In the genomic region with DNA sequence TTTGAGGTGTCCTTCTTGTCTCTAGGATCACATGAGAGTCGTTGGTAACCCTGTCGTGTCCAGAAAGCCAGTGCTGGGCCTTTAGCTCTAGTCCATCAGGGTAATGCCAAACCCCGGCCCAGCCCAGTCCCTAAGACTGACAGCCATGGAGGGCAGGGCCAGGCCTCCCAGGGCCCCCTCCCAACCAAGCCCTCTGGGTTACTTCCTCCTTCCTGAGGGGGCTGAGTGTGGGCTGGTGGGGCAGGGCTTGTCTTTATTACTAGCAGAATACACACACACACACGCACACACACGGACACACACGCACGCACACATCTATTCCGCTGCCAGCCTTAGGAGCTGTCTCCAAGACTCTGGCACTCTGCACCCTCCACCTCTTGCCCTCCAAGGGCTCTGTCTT, we compare ENCODE assay signal across 23 cellular contexts. TPM values are rescaled to one million over a fixed set of nuclear protein-coding genes. Genes with fewer than 3 reads are reported as not detected.
DNase-seq lines count a peak whose midpoint lies in the region; ATAC-seq and TF ChIP-seq lines count a peak whose summit lies in the region.
"Had no signal": no experiment of that assay in that cellular context is flagged by ENCODE, and none has a peak within 500 bp of the region (broad histone marks: within the 10 kb centered on the region; RNA-seq: fewer than 3 reads in every experiment).

No MANE protein-coding gene starts in this region.

- H3K9me3 ChIP-seq in Peyer's patch (no peaks in the 10 kb centered on the region), sigmoid colon (no peaks in the 10 kb centered on the region)
- H3K9me3 ChIP-seq: esophagus squamous epithelium, heart left ventricle, SJCRH30, upper lobe of left lung had no signal

- peak overlapping the region in 1 of 4 donors; percentile 30 for H3K27ac ChIP-seq in Peyer's patch
- H3K27ac ChIP-seq in sigmoid colon, result no peak overlapping the region
- H3K27ac ChIP-seq: C4-2B, cardiac muscle cell, esophagus squamous epithelium, heart left ventricle, SJCRH30 had no signal

- intact Hi-C loops in sigmoid colon (cut with DNase I), result loop anchor here (10.0 kb wide), 1 partner anchor 484 kb away; no protein-coding TSS in a partner anchor
- intact Hi-C loops in Right ventricle myocardium superior (cut with DNase I), result no loop called here

- H3K36me3 ChIP-seq in Peyer's patch (no peaks in the 10 kb centered on the region), sigmoid colon (no peaks in the 10 kb centered on the region)
- H3K36me3 ChIP-seq: cardiac muscle cell, esophagus squamous epithelium, heart left ventricle, SJCRH30, upper lobe of left lung had no signal

- ATAC-seq in GM21447 (IDR thresholded peaks at IDR 0.05; ENCODE audit: unreplicated experiment) (no peak), HG03025 (IDR thresholded peaks at IDR 0.05; ENCODE audit: low FRiP score, unreplicated experiment) (no peak), Right ventricle myocardium superior (ENCODE audit: poor library complexity) (no peak)
- ATAC-seq: activated naive CD8-positive, alpha-beta T cell treated with anti-CD3 and anti-CD28 coated beads, Interleukin-2, amount 50 U/mL, for 24 hours; heart left ventricle; stimulated activated naive B cell treated with anti-CD40 and anti-IgM and Interleukin-4, amounts not matched to agents 10 μg/mL and 1 μg/mL and 100 μg/mL, for 72 hours had no signal

- H3K4me1 ChIP-seq in Peyer's patch (peaks cover 0 to 3% (median 0%) of the 10 kb centered on the region in 4 donors), sigmoid colon (peaks cover 0 to 8% (median 0%) of the 10 kb centered on the region in 4 donors)
- H3K4me1 ChIP-seq: SJCRH30 had no signal

- TF ChIP-seq EP300 in sigmoid colon (IDR thresholded peaks at IDR 0.05), result no peak

- TF ChIP-seq CTCF in Peyer's patch (IDR thresholded peaks at IDR 0.05) (no peak), sigmoid colon (IDR thresholded peaks at IDR 0.05) (no peak)

- WGBS in sigmoid colon, 2 donors, result 22 to 52% methylated on average over 8 of the region's 8 CpGs

- DNase-seq in GDM1 (lab: John Stamatoyannopoulos, UW) (peak; percentile 36), Peyer's patch (peak in 2 of 3 donors; percentile 67 to 73), mesenteric fat pad (ENCODE audit: low spot score) (peak; percentile 37), sigmoid colon (peak; percentile 53), Right ventricle myocardium superior (no peak), DMS53 (lab: John Stamatoyannopoulos, UW) (no peak)
- DNase-seq: activated CD4-positive, alpha-beta memory T cell treated with anti-CD3 and anti-CD28 coated beads for 36 hours; activated naive CD8-positive, alpha-beta T cell treated with anti-CD3 and anti-CD28 coated beads, Interleukin-2, amount 50 U/mL, for 24 hours; effector CD4-positive, alpha-beta T cell; esophagus squamous epithelium; heart left ventricle; KG1; kidney; mesenchymal stem cell; NCI-H345; SJCRH30; stimulated activated CD4-positive, alpha-beta T cell treated with anti-CD3 and anti-CD28 coated beads, Interleukin-12 subunit alpha, Interleukin-12 subunit beta, amount 100 ng/mL, for 4 hours; stimulated activated naive B cell treated with anti-CD40 and anti-IgM and Interleukin-4, amounts not matched to agents 10 μg/mL and 1 μg/mL and 100 μg/mL, for 72 hours; upper lobe of left lung had no signal

- TF ChIP-seq POLR2A in Peyer's patch (IDR thresholded peaks at IDR 0.05) (no peak), sigmoid colon (IDR thresholded peaks at IDR 0.05) (no peak)

- H3K27me3 ChIP-seq in Peyer's patch (no peaks in the 10 kb centered on the region), sigmoid colon (no peaks in the 10 kb centered on the region)
- H3K27me3 ChIP-seq: cardiac muscle cell, esophagus squamous epithelium, heart left ventricle, SJCRH30, upper lobe of left lung had no signal

- H3K4me3 ChIP-seq in Peyer's patch, result no peak overlapping the region
- H3K4me3 ChIP-seq in sigmoid colon, result no peak overlapping the region
- H3K4me3 ChIP-seq: cardiac muscle cell, esophagus squamous epithelium, heart left ventricle, SJCRH30, upper lobe of left lung had no signal

RNA-seq across cellular contexts. Expression of a gene that starts 35.6 kb away (rescaled TPM):
- total RNA-seq in Peyer's patch (10 to 100 TPM; 17.9 to 25.2 (median 19.9) TPM), mesenteric fat pad (8.1 TPM), sigmoid colon (10 to 100 TPM; 17.7 to 35.0 (median 27.4) TPM), Right ventricle myocardium superior (8.7 TPM)
- 10 to 100 TPM; 12.9 to 14.8 (median 13.2) TPM for polyA plus RNA-seq in sigmoid colon

Comparison
In these comparisons a context has a peak if more than half of its experiments do, and no peak if none do; other contexts are left out.
1. DNase-seq: peak in GDM1 (single experiment), Peyer's patch (2 of 3), mesenteric fat pad (single experiment) and sigmoid colon (single experiment); none in Right ventricle myocardium superior (single experiment) and DMS53 (single experiment).